In the genomic region with DNA sequence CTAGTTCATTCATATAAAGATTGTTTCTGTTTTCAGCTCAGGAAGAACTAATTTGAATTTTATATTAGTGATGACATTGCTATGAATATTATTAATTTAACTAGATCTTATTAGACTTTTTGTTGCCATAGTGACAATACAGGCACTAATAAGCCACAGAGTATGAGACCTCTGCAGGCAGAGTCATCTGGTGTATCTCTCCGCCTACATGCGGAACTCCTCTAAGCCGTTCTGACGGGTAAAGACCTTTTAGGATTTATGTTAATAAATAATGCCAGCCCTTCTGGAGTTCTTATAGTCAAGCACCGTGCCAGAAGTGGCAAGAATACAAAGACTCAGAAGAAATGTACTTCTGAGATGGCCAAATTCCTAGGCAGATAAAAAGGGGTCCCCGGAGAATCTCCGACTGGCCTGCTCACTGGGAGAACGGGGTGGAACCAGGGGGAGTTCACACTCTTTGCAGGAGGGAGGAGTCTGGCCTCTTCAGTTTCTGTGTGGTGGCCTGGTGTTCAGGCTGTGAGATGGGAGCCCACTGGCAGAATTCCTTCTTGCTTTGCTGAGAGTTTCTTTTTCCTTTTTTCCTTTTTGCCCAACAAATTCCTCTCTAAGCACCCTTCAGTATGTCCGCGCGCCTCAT, we compare ENCODE assay signal across 1 cellular context.
TF ChIP-seq lines count a peak whose summit lies in the region.

No MANE protein-coding gene starts in this region.

TF ChIP-seq in SK-N-SH treated with all-trans-retinoic acid at 6 μM for 48 hours, 23 proteins besides CTCF, POLR2A, EP300 and RAD21 (continued from another document):
- TF ChIP-seq, protein P1, sequence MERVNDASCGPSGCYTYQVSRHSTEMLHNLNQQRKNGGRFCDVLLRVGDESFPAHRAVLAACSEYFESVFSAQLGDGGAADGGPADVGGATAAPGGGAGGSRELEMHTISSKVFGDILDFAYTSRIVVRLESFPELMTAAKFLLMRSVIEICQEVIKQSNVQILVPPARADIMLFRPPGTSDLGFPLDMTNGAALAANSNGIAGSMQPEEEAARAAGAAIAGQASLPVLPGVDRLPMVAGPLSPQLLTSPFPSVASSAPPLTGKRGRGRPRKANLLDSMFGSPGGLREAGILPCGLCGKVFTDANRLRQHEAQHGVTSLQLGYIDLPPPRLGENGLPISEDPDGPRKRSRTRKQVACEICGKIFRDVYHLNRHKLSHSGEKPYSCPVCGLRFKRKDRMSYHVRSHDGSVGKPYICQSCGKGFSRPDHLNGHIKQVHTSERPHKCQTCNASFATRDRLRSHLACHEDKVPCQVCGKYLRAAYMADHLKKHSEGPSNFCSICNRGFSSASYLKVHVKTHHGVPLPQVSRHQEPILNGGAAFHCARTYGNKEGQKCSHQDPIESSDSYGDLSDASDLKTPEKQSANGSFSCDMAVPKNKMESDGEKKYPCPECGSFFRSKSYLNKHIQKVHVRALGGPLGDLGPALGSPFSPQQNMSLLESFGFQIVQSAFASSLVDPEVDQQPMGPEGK (CRISPR knock-in tag; IDR thresholded peaks at IDR 0.05; ENCODE audit: borderline replicate concordance): no peak
- TF ChIP-seq ZFP3 (CRISPR knock-in tag; IDR thresholded peaks at IDR 0.05) (no peak), ESRRG (CRISPR knock-in tag; IDR thresholded peaks at IDR 0.05) (no peak)
